8 cellular contexts compared by ENCODE assay signal in genomic region chr17:76737082-76737675, GRCh38. TPM values are rescaled to one million over a fixed set of nuclear protein-coding genes. Genes with fewer than 3 reads are reported as not detected.
A peak's percentile ranks its signal among the peaks of the same experiment; 100 is the strongest.
DNase-seq lines count a peak whose midpoint lies in the region; ATAC-seq and TF ChIP-seq lines count a peak whose summit lies in the region.

TSS of gene SRSF2 (minus strand) at chr17:76737331. CDS start at chr17:76737160, 171 bp downstream.

- peak within 1 kb of the TSS; percentile 99 for H3K4me3 Mint-ChIP-seq in activated naive CD4-positive, alpha-beta T cell treated with anti-CD3 and anti-CD28 coated beads, Interleukin-2, amount 50 U/mL, for 24 hours

- no peaks in the 10 kb centered on the region for H3K9me3 Mint-ChIP-seq in activated naive CD4-positive, alpha-beta T cell treated with anti-CD3 and anti-CD28 coated beads, Interleukin-2, amount 50 U/mL, for 24 hours

- peaks cover 44% of the 10 kb centered on the region for H3K4me1 Mint-ChIP-seq in activated naive CD4-positive, alpha-beta T cell treated with anti-CD3 and anti-CD28 coated beads, Interleukin-2, amount 50 U/mL, for 24 hours

- H3K36me3 ChIP-seq in GM06990 (ENCODE audit: control insufficient read depth, insufficient read depth, low read length) = peaks cover 12% of the 10 kb centered on the region

- peaks cover 36% of the 10 kb centered on the region for H3K36me3 Mint-ChIP-seq in activated naive CD4-positive, alpha-beta T cell treated with anti-CD3 and anti-CD28 coated beads, Interleukin-2, amount 50 U/mL, for 24 hours

- peak within 1 kb of the TSS; percentile 98 for H3K27ac Mint-ChIP-seq in activated naive CD4-positive, alpha-beta T cell treated with anti-CD3 and anti-CD28 coated beads, Interleukin-2, amount 50 U/mL, for 24 hours

- H3K27ac ChIP-seq in temporal lobe (ENCODE audit: low read depth, low read length) = peak within 1 kb of the TSS; percentile 99

- DNase-seq in GM06990 (ENCODE audit: extremely low read depth, insufficient read length) (peak; percentile 99), NCI-H1092 (lab: John Stamatoyannopoulos, UW) (peak; percentile 98), globus pallidus (ENCODE audit: low spot score) (peak; percentile 98), occipital lobe (lab: John Stamatoyannopoulos, UW) (peak; percentile 95)

- no peaks in the 10 kb centered on the region for H3K27me3 ChIP-seq in GM06990 (replicated peaks; ENCODE audit: control insufficient read depth, insufficient read depth, low read length)

- no peak for TF ChIP-seq CTCF in GM06990 (IDR thresholded peaks at IDR 0.05; ENCODE audit: insufficient read depth, low read length, poor library complexity, severe bottlenecking)

- peak; percentile 51 for ATAC-seq in HG02588 (IDR thresholded peaks at IDR 0.05; ENCODE audit: unreplicated experiment)
- peak; percentile 75 for ATAC-seq in SK-N-SH treated with all-trans-retinoic acid at 6 μM for 48 hours

- H3K27me3 Mint-ChIP-seq in activated naive CD4-positive, alpha-beta T cell treated with anti-CD3 and anti-CD28 coated beads, Interleukin-2, amount 50 U/mL, for 24 hours = no peaks in the 10 kb centered on the region

- peak within 1 kb of the TSS; percentile 100 for H3K4me3 ChIP-seq in GM06990 (replicated peaks; ENCODE audit: low read depth, low read length)

TF ChIP-seq in SK-N-SH treated with all-trans-retinoic acid at 6 μM for 48 hours, 23 proteins besides CTCF, POLR2A, EP300 and RAD21:
- TF ChIP-seq ZFP30 (CRISPR knock-in tag; IDR thresholded peaks at IDR 0.05) (0 out of 2 replicates have a peak, but pooled peaks have one; percentile 26), OSR1 (CRISPR knock-in tag; IDR thresholded peaks at IDR 0.05) (no peak), POU6F1 (CRISPR knock-in tag; IDR thresholded peaks at IDR 0.05; ENCODE audit: borderline replicate concordance, low read depth) (0 out of 2 replicates have a peak, but pooled peaks have one; percentile 28), ARNTL (CRISPR knock-in tag; IDR thresholded peaks at IDR 0.05; ENCODE audit: borderline replicate concordance, low read depth) (no peak), PATZ1 (CRISPR knock-in tag; IDR thresholded peaks at IDR 0.05; ENCODE audit: borderline replicate concordance) (no peak), ESRRG (CRISPR knock-in tag; IDR thresholded peaks at IDR 0.05) (peak; percentile 72; the same call in 1 of the 2 replicates), ZFP3 (CRISPR knock-in tag; IDR thresholded peaks at IDR 0.05) (0 out of 2 replicates have a peak, but pooled peaks have one; percentile 16), ZNF565 (CRISPR knock-in tag; conservative IDR thresholded peaks at IDR 0.05; ENCODE audit: low read depth) (no peak; the same call in 1 of the 2 replicates), GLIS3 (CRISPR knock-in tag; IDR thresholded peaks at IDR 0.05) (peak; percentile 85), SNAI2 (CRISPR knock-in tag; IDR thresholded peaks at IDR 0.05) (no peak), ZC3H10 (CRISPR knock-in tag; IDR thresholded peaks at IDR 0.05) (no peak), ZNF70 (CRISPR knock-in tag; IDR thresholded peaks at IDR 0.05) (peak; percentile 78), BACH2 (CRISPR knock-in tag; IDR thresholded peaks at IDR 0.05; ENCODE audit: borderline replicate concordance) (no peak; the same call in 1 of the 2 replicates)
TF ChIP-seq in SK-N-SH treated with all-trans-retinoic acid at 6 μM for 48 hours: peak in this region for 6.

RNA-seq across cellular contexts. Expression of gene SRSF2, which starts in this region (rescaled TPM):
- 87.7 TPM for total RNA-seq in occipital lobe
- total RNA-seq in temporal lobe = 61.2 TPM

Comparison
In these comparisons a context has a peak if more than half of its experiments do, and no peak if none do; other contexts are left out.
1. Peak in every context shown above with its lines: DNase-seq, ATAC-seq, H3K4me3 ChIP-seq and H3K27ac ChIP-seq.